ENCODE assay signal across 1 cellular context in the genomic region with DNA sequence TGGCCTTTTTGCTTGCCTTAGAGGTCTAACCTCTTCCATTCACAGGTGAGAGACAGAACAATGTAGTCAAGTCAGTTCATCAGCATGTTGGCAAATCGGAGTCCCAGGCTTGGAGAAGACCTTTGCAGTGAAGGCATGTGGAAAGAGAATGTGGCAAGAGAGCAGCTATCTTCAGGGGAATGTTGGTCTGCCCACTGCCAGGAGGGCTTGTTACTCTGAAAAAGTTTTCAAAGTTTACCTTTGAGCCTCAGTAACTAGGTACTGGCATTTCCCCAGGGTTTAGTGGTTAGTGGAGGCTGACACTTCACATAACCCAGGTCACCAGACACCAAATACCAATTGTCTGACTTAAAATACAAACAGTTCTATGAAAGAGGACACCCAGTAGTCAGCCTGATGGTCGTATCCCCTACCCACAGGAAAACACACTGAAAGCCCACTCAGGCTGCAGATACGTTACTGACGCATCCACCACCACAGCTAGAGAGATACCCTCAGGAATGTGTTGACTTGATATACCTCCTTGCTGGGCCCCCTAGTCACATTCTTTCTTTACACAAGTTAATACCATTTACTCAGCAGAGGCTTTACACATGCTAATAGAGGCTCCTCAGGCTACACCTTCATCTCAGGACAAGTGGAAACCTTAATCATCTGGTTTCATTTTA.
TF ChIP-seq lines count a peak whose summit lies in the region.

No MANE protein-coding gene starts in this region.

TF ChIP-seq in H1, 55 proteins besides CTCF, POLR2A, EP300 and RAD21:
- no peak for TF ChIP-seq GABPA (IDR thresholded peaks at IDR 0.05; ENCODE audit: borderline replicate concordance, insufficient read depth, low read length)
- TF ChIP-seq, protein P1, sequence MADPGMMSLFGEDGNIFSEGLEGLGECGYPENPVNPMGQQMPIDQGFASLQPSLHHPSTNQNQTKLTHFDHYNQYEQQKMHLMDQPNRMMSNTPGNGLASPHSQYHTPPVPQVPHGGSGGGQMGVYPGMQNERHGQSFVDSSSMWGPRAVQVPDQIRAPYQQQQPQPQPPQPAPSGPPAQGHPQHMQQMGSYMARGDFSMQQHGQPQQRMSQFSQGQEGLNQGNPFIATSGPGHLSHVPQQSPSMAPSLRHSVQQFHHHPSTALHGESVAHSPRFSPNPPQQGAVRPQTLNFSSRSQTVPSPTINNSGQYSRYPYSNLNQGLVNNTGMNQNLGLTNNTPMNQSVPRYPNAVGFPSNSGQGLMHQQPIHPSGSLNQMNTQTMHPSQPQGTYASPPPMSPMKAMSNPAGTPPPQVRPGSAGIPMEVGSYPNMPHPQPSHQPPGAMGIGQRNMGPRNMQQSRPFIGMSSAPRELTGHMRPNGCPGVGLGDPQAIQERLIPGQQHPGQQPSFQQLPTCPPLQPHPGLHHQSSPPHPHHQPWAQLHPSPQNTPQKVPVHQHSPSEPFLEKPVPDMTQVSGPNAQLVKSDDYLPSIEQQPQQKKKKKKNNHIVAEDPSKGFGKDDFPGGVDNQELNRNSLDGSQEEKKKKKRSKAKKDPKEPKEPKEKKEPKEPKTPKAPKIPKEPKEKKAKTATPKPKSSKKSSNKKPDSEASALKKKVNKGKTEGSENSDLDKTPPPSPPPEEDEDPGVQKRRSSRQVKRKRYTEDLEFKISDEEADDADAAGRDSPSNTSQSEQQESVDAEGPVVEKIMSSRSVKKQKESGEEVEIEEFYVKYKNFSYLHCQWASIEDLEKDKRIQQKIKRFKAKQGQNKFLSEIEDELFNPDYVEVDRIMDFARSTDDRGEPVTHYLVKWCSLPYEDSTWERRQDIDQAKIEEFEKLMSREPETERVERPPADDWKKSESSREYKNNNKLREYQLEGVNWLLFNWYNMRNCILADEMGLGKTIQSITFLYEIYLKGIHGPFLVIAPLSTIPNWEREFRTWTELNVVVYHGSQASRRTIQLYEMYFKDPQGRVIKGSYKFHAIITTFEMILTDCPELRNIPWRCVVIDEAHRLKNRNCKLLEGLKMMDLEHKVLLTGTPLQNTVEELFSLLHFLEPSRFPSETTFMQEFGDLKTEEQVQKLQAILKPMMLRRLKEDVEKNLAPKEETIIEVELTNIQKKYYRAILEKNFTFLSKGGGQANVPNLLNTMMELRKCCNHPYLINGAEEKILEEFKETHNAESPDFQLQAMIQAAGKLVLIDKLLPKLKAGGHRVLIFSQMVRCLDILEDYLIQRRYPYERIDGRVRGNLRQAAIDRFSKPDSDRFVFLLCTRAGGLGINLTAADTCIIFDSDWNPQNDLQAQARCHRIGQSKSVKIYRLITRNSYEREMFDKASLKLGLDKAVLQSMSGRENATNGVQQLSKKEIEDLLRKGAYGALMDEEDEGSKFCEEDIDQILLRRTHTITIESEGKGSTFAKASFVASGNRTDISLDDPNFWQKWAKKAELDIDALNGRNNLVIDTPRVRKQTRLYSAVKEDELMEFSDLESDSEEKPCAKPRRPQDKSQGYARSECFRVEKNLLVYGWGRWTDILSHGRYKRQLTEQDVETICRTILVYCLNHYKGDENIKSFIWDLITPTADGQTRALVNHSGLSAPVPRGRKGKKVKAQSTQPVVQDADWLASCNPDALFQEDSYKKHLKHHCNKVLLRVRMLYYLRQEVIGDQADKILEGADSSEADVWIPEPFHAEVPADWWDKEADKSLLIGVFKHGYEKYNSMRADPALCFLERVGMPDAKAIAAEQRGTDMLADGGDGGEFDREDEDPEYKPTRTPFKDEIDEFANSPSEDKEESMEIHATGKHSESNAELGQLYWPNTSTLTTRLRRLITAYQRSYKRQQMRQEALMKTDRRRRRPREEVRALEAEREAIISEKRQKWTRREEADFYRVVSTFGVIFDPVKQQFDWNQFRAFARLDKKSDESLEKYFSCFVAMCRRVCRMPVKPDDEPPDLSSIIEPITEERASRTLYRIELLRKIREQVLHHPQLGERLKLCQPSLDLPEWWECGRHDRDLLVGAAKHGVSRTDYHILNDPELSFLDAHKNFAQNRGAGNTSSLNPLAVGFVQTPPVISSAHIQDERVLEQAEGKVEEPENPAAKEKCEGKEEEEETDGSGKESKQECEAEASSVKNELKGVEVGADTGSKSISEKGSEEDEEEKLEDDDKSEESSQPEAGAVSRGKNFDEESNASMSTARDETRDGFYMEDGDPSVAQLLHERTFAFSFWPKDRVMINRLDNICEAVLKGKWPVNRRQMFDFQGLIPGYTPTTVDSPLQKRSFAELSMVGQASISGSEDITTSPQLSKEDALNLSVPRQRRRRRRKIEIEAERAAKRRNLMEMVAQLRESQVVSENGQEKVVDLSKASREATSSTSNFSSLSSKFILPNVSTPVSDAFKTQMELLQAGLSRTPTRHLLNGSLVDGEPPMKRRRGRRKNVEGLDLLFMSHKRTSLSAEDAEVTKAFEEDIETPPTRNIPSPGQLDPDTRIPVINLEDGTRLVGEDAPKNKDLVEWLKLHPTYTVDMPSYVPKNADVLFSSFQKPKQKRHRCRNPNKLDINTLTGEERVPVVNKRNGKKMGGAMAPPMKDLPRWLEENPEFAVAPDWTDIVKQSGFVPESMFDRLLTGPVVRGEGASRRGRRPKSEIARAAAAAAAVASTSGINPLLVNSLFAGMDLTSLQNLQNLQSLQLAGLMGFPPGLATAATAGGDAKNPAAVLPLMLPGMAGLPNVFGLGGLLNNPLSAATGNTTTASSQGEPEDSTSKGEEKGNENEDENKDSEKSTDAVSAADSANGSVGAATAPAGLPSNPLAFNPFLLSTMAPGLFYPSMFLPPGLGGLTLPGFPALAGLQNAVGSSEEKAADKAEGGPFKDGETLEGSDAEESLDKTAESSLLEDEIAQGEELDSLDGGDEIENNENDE (IDR thresholded peaks at IDR 0.05; ENCODE audit: insufficient replicate concordance, low read length): peak; percentile 16
- TF ChIP-seq, protein P2, sequence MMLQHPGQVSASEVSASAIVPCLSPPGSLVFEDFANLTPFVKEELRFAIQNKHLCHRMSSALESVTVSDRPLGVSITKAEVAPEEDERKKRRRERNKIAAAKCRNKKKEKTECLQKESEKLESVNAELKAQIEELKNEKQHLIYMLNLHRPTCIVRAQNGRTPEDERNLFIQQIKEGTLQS (IDR thresholded peaks at IDR 0.05; ENCODE audit: insufficient read depth, low read depth, low read length): no peak
- no peak for TF ChIP-seq SUZ12 (IDR thresholded peaks at IDR 0.05; ENCODE audit: low read length)
- peak; percentile 93 for TF ChIP-seq TAF1 (IDR thresholded peaks at IDR 0.05; ENCODE audit: low read depth, low read length)
- TF ChIP-seq TCF12 (IDR thresholded peaks at IDR 0.05; ENCODE audit: low read depth, low read length): 0 out of 2 replicates have a peak, but pooled peaks have one; percentile 37
- TF ChIP-seq BCL11A (IDR thresholded peaks at IDR 0.05; ENCODE audit: low read depth in 2 of 2, low read length in 2 of 2): peak; percentile 24 to 56
- TF ChIP-seq CHD1 (IDR thresholded peaks at IDR 0.05; ENCODE audit: low read depth, low read length): no peak
- TF ChIP-seq TAF7 (optimal IDR thresholded peaks at IDR 0.05; ENCODE audit: borderline replicate concordance, low read depth, low read length): peak; percentile 72
- TF ChIP-seq, protein P3, sequence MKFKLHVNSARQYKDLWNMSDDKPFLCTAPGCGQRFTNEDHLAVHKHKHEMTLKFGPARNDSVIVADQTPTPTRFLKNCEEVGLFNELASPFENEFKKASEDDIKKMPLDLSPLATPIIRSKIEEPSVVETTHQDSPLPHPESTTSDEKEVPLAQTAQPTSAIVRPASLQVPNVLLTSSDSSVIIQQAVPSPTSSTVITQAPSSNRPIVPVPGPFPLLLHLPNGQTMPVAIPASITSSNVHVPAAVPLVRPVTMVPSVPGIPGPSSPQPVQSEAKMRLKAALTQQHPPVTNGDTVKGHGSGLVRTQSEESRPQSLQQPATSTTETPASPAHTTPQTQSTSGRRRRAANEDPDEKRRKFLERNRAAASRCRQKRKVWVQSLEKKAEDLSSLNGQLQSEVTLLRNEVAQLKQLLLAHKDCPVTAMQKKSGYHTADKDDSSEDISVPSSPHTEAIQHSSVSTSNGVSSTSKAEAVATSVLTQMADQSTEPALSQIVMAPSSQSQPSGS (IDR thresholded peaks at IDR 0.05; ENCODE audit: low read length): peak; percentile 40; the same call in 1 of the 2 replicates
- peak; percentile 89; the same call in 1 of the 2 replicates for TF ChIP-seq TBP (IDR thresholded peaks at IDR 0.05; ENCODE audit: low read depth, low read length)
- 0 out of 2 replicates have a peak, but pooled peaks have one; percentile 3 for TF ChIP-seq POU5F1 (IDR thresholded peaks at IDR 0.05; ENCODE audit: low read depth, low read length)
- no peak for TF ChIP-seq SP4 (IDR thresholded peaks at IDR 0.05; ENCODE audit: low read length)
- no peak for TF ChIP-seq KDM4A (IDR thresholded peaks at IDR 0.05; ENCODE audit: low read depth, low read length, severe bottlenecking)
- peak; percentile 89 for TF ChIP-seq POLR2AphosphoS5 (IDR thresholded peaks at IDR 0.05; ENCODE audit: low read depth, low read length)
- peak; percentile 47 to 92; a peak in 2 of 4 replicates for TF ChIP-seq HDAC2 (IDR thresholded peaks at IDR 0.05; ENCODE audit: borderline replicate concordance in 1 of 2, low read depth in 2 of 2, low read length in 2 of 2)
- TF ChIP-seq TEAD4 (IDR thresholded peaks at IDR 0.05; ENCODE audit: low read depth, low read length): peak; percentile 97
- TF ChIP-seq SP1 (IDR thresholded peaks at IDR 0.05; ENCODE audit: low read depth, low read length): peak; percentile 94
- peak; percentile 52 for TF ChIP-seq BACH1 (IDR thresholded peaks at IDR 0.05; ENCODE audit: low read length)
- no peak for TF ChIP-seq CTBP2 (IDR thresholded peaks at IDR 0.05; ENCODE audit: borderline replicate concordance, insufficient read depth, insufficient read length, low read length)
- peak; percentile 10; the same call in 1 of the 2 replicates for TF ChIP-seq CREB1 (IDR thresholded peaks at IDR 0.05)
TF ChIP-seq in H1: peak in this region for 14.
